1 cellular context compared by ENCODE assay signal in genomic region chr2:158101384-158101926, GRCh38.
TF ChIP-seq lines count a peak whose summit lies in the region.

TSS of gene UPP2 (plus strand) at chr2:158101876. CDS start at chr2:158102064, 188 bp downstream.

TF ChIP-seq in HepG2, 621 proteins besides CTCF, POLR2A, EP300 and RAD21 (continued from another document and continues in another):
- TF ChIP-seq TIGD3 (CRISPR knock-in tag; IDR thresholded peaks at IDR 0.05; ENCODE audit: borderline replicate concordance), result no peak
- no peak for TF ChIP-seq ZNF431 (CRISPR knock-in tag; IDR thresholded peaks at IDR 0.05; ENCODE audit: borderline replicate concordance, low read depth)
- no peak for TF ChIP-seq ZNF337 (CRISPR knock-in tag; IDR thresholded peaks at IDR 0.05; ENCODE audit: borderline replicate concordance, low read depth)
- TF ChIP-seq SATB2 (CRISPR knock-in tag; IDR thresholded peaks at IDR 0.05), result no peak
- TF ChIP-seq KDM4B (CRISPR knock-in tag; IDR thresholded peaks at IDR 0.05), result no peak
- TF ChIP-seq FOXA3 (CRISPR knock-in tag; IDR thresholded peaks at IDR 0.05), result peak; percentile 70
- peak; percentile 32; the same call in 1 of the 2 replicates for TF ChIP-seq TBX2 (CRISPR knock-in tag; IDR thresholded peaks at IDR 0.05; ENCODE audit: borderline replicate concordance)
- no peak for TF ChIP-seq ZNF225 (CRISPR knock-in tag; IDR thresholded peaks at IDR 0.05)
- TF ChIP-seq ZNF34 (CRISPR knock-in tag; IDR thresholded peaks at IDR 0.05; ENCODE audit: borderline replicate concordance), result no peak
- no peak for TF ChIP-seq MAF1 (CRISPR knock-in tag; IDR thresholded peaks at IDR 0.05; ENCODE audit: borderline replicate concordance)
- TF ChIP-seq SMYD3 (CRISPR knock-in tag; IDR thresholded peaks at IDR 0.05), result 0 out of 2 replicates have a peak, but pooled peaks have one; percentile 75
- no peak for TF ChIP-seq TFDP1 (CRISPR knock-in tag; IDR thresholded peaks at IDR 0.05; ENCODE audit: borderline replicate concordance)
- 0 out of 2 replicates have a peak, but pooled peaks have one; percentile 68 for TF ChIP-seq ZNF280D (CRISPR knock-in tag; IDR thresholded peaks at IDR 0.05)
- TF ChIP-seq HHEX (CRISPR knock-in tag; IDR thresholded peaks at IDR 0.05), result no peak
- no peak for TF ChIP-seq ZNF562 (CRISPR knock-in tag; IDR thresholded peaks at IDR 0.05; ENCODE audit: borderline replicate concordance)
- TF ChIP-seq ATF2 (CRISPR knock-in tag; IDR thresholded peaks at IDR 0.05), result no peak
- no peak for TF ChIP-seq ZFP36L1 (CRISPR knock-in tag; IDR thresholded peaks at IDR 0.05)
- no peak for TF ChIP-seq ZMYM2 (CRISPR knock-in tag; IDR thresholded peaks at IDR 0.05)
- no peak for TF ChIP-seq FUBP1 (CRISPR knock-in tag; IDR thresholded peaks at IDR 0.05; ENCODE audit: borderline replicate concordance)
- TF ChIP-seq ZNF138 (CRISPR knock-in tag; IDR thresholded peaks at IDR 0.05; ENCODE audit: low read depth), result no peak
- TF ChIP-seq THAP11 (CRISPR knock-in tag; IDR thresholded peaks at IDR 0.05), result no peak
- 0 out of 2 replicates have a peak, but pooled peaks have one; percentile 17 for TF ChIP-seq ZNF503 (CRISPR knock-in tag; IDR thresholded peaks at IDR 0.05)
- no peak for TF ChIP-seq ZNF282 (IDR thresholded peaks at IDR 0.05; ENCODE audit: partially characterized antibody)
- TF ChIP-seq ZMAT3 (CRISPR knock-in tag; conservative IDR thresholded peaks at IDR 0.05), result 0 out of 2 replicates have a peak, but pooled peaks have one; percentile 43
- no peak for TF ChIP-seq HNRNPLL (IDR thresholded peaks at IDR 0.05; ENCODE audit: low read depth, low read length, poor library complexity, severe bottlenecking)
- TF ChIP-seq ZNF530 (CRISPR knock-in tag; IDR thresholded peaks at IDR 0.05; ENCODE audit: low read depth), result no peak
- no peak for TF ChIP-seq REL (CRISPR knock-in tag; conservative IDR thresholded peaks at IDR 0.05)
- TF ChIP-seq ZNF567 (CRISPR knock-in tag; IDR thresholded peaks at IDR 0.05; ENCODE audit: borderline replicate concordance), result no peak
- peak; percentile 52 for TF ChIP-seq TEAD3 (CRISPR knock-in tag; optimal IDR thresholded peaks at IDR 0.05; ENCODE audit: borderline replicate concordance)
- no peak for TF ChIP-seq ZNF253 (CRISPR knock-in tag; IDR thresholded peaks at IDR 0.05; ENCODE audit: borderline replicate concordance)
- 0 out of 2 replicates have a peak, but pooled peaks have one; percentile 34 for TF ChIP-seq HOXA5 (CRISPR knock-in tag; IDR thresholded peaks at IDR 0.05)
- no peak for TF ChIP-seq E2F2 (CRISPR knock-in tag; IDR thresholded peaks at IDR 0.05; ENCODE audit: borderline replicate concordance)
- peak; percentile 58; the same call in 1 of the 2 replicates for TF ChIP-seq MIER3 (CRISPR knock-in tag; IDR thresholded peaks at IDR 0.05; ENCODE audit: borderline replicate concordance)
- TF ChIP-seq CHCHD3 (CRISPR knock-in tag; IDR thresholded peaks at IDR 0.05), result no peak
- peak; percentile 50; the same call in 1 of the 2 replicates for TF ChIP-seq ESRRA (CRISPR knock-in tag; IDR thresholded peaks at IDR 0.05; ENCODE audit: low read depth)
- peak; percentile 31; the same call in 1 of the 2 replicates for TF ChIP-seq ZFX (CRISPR knock-in tag; IDR thresholded peaks at IDR 0.05; ENCODE audit: low read depth)
- no peak for TF ChIP-seq TFDP2 (CRISPR knock-in tag; IDR thresholded peaks at IDR 0.05)
- no peak for TF ChIP-seq FOXC1 (CRISPR knock-in tag; IDR thresholded peaks at IDR 0.05; ENCODE audit: borderline replicate concordance)
- TF ChIP-seq FOXA1 (IDR thresholded peaks at IDR 0.05), result no peak
- TF ChIP-seq FOXA1 (CRISPR knock-in tag; IDR thresholded peaks at IDR 0.05), result peak; percentile 45; the same call in 1 of the 2 replicates
- no peak for TF ChIP-seq GMEB1 (CRISPR knock-in tag; IDR thresholded peaks at IDR 0.05; ENCODE audit: borderline replicate concordance)
- peak; percentile 59 for TF ChIP-seq YEATS4 (CRISPR knock-in tag; IDR thresholded peaks at IDR 0.05; ENCODE audit: borderline replicate concordance)
- TF ChIP-seq IRF2 (CRISPR knock-in tag; IDR thresholded peaks at IDR 0.05), result 0 out of 2 replicates have a peak, but pooled peaks have one; percentile 30
- no peak for TF ChIP-seq GATAD1 (CRISPR knock-in tag; IDR thresholded peaks at IDR 0.05)
- TF ChIP-seq SIX1 (CRISPR knock-in tag; IDR thresholded peaks at IDR 0.05; ENCODE audit: borderline replicate concordance), result 0 out of 2 replicates have a peak, but pooled peaks have one; percentile 20
- TF ChIP-seq SP140L (CRISPR knock-in tag; IDR thresholded peaks at IDR 0.05; ENCODE audit: borderline replicate concordance), result no peak
- TF ChIP-seq REXO4 (CRISPR knock-in tag; IDR thresholded peaks at IDR 0.05; ENCODE audit: borderline replicate concordance), result no peak
- no peak for TF ChIP-seq MZF1 (CRISPR knock-in tag; IDR thresholded peaks at IDR 0.05; ENCODE audit: borderline replicate concordance)
- TF ChIP-seq DBP (CRISPR knock-in tag; IDR thresholded peaks at IDR 0.05; ENCODE audit: not compliant biosample characterization), result no peak
- no peak for TF ChIP-seq ZNF720 (CRISPR knock-in tag; IDR thresholded peaks at IDR 0.05)
- TF ChIP-seq POLR2AphosphoS5 (IDR thresholded peaks at IDR 0.05; ENCODE audit: low read depth, low read length), result no peak
- no peak for TF ChIP-seq ZNF570 (CRISPR knock-in tag; IDR thresholded peaks at IDR 0.05; ENCODE audit: borderline replicate concordance)
